In the genomic region with DNA sequence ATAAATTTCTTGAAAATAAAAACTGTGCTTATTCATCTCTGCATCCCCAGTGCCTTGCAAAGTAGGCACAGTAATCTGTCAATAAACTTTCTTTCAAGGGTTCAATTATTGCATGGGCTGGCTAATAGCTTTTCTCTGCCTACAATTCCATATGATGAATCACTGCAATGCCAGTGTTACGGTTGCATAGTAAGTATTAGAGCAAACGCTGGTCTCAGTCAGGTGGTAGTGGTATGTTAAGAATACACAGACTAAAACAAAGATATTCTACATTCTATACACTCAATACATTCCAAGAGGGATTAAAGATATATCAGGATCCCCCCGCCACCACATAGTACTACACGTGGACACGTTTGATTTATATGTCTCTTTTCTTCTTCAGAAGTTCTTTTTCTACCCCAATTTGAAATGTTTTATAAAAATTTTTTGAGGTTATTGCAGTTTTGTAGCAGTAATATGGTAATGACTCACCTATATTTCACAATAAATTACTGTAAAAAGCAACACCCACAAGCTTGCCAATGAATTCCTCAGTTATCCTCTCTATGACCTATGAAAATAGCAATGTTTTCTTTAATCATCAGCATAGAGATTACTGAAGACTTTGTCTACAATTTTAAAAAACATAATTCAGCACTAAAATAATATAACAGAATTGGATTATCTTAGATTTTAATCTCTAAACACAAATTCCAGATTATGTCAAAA, we compare ENCODE assay signal across 14 cellular contexts.
DNase-seq lines count a peak whose midpoint lies in the region; ATAC-seq and TF ChIP-seq lines count a peak whose summit lies in the region.
"Had no signal": no experiment of that assay in that cellular context is flagged by ENCODE, and none has a peak within 500 bp of the region (broad histone marks: within the 10 kb centered on the region; RNA-seq: fewer than 3 reads in every experiment).

No MANE protein-coding gene starts in this region.

- peaks cover 0 to 3% of the 10 kb centered on the region in 2 donors for H3K36me3 Mint-ChIP-seq in CD14-positive monocyte
- H3K36me3 Mint-ChIP-seq in dendritic cell treated with granulocyte-macrophage colony-stimulating factor and Interleukin-4, amounts not matched to agents 40 ng/mL and 50 ng/mL, for 4 days (ENCODE audit: low read depth): no peaks in the 10 kb centered on the region
- no peaks in the 10 kb centered on the region for H3K36me3 Mint-ChIP-seq in neural progenitor cell
- H3K36me3 Mint-ChIP-seq in activated T-cell treated with anti-CD3 and anti-CD28 coated beads, Interleukin-2, amount 50 U/mL, for 24 hours (ENCODE audit: low read depth): no peaks in the 10 kb centered on the region
- H3K36me3 Mint-ChIP-seq: naive B cell had no signal

- no peaks in the 10 kb centered on the region for H3F3A ChIP-seq in neural progenitor cell (ENCODE audit: low read depth)

- ATAC-seq in omental fat pad (ENCODE audit: low FRiP score): peak; percentile 75

- H3K27me3 Mint-ChIP-seq in CD14-positive monocyte (ENCODE audit: low read depth in 3 of 3): peaks cover 0 to 7% (median 0%) of the 10 kb centered on the region in 3 donors
- no peaks in the 10 kb centered on the region for H3K27me3 Mint-ChIP-seq in dendritic cell treated with granulocyte-macrophage colony-stimulating factor and Interleukin-4, amounts not matched to agents 40 ng/mL and 50 ng/mL, for 4 days
- H3K27me3 Mint-ChIP-seq in neural progenitor cell (ENCODE audit: insufficient read depth, low read depth): peaks cover 3% of the 10 kb centered on the region
- H3K27me3 Mint-ChIP-seq in activated T-cell treated with anti-CD3 and anti-CD28 coated beads, Interleukin-2, amount 50 U/mL, for 24 hours: no peaks in the 10 kb centered on the region
- H3K27me3 Mint-ChIP-seq: naive B cell had no signal

- H3K4me3 ChIP-seq in neural progenitor cell: no peak overlapping the region
- H3K4me3 ChIP-seq: cardiac muscle cell, testis had no signal

- H3K4me1 ChIP-seq in neural progenitor cell: no peaks in the 10 kb centered on the region
- H3K4me1 ChIP-seq: testis had no signal

- TF ChIP-seq CTCF in CD14-positive monocyte (IDR thresholded peaks at IDR 0.05) (no peak), omental fat pad (IDR thresholded peaks at IDR 0.05) (no peak), neural progenitor cell (IDR thresholded peaks at IDR 0.05) (no peak)

- no peak overlapping the region for H3K4me3 Mint-ChIP-seq in CD14-positive monocyte
- H3K4me3 Mint-ChIP-seq in dendritic cell treated with granulocyte-macrophage colony-stimulating factor and Interleukin-4, amounts not matched to agents 40 ng/mL and 50 ng/mL, for 4 days: no peak overlapping the region
- H3K4me3 Mint-ChIP-seq in neural progenitor cell: no peak overlapping the region
- no peak overlapping the region for H3K4me3 Mint-ChIP-seq in activated T-cell treated with anti-CD3 and anti-CD28 coated beads, Interleukin-2, amount 50 U/mL, for 24 hours
- H3K4me3 Mint-ChIP-seq: T-helper 2 cell treated with Interferon-gamma antibody and Interleukin-4, amounts not matched to agents 5 μg/mL and 100 μg/mL, for 36 hours had no signal

- H3K27ac ChIP-seq in neural progenitor cell: no peak overlapping the region
- H3K27ac ChIP-seq: cardiac muscle cell, testis had no signal

- H4K20me1 ChIP-seq in neural progenitor cell (ENCODE audit: low read depth): no peaks in the 10 kb centered on the region

- peaks cover 66% of the 10 kb centered on the region for H3K4me1 Mint-ChIP-seq in CD14-positive monocyte
- peaks cover 79% of the 10 kb centered on the region for H3K4me1 Mint-ChIP-seq in dendritic cell treated with granulocyte-macrophage colony-stimulating factor and Interleukin-4, amounts not matched to agents 40 ng/mL and 50 ng/mL, for 4 days (ENCODE audit: low read depth)
- no peaks in the 10 kb centered on the region for H3K4me1 Mint-ChIP-seq in neural progenitor cell
- peaks cover 29% of the 10 kb centered on the region for H3K4me1 Mint-ChIP-seq in activated T-cell treated with anti-CD3 and anti-CD28 coated beads, Interleukin-2, amount 50 U/mL, for 24 hours (ENCODE audit: low read depth)

- DNase-seq in CD14-positive monocyte (ENCODE audit: low spot score) (no peak), MV-4-11 (lab: John Stamatoyannopoulos, UW) (peak; percentile 31), omental fat pad (ENCODE audit: low spot score) (no peak), neural progenitor cell (ENCODE audit: low spot score) (no peak), anterior cingulate cortex (lab: John Stamatoyannopoulos, UW) (no peak)
- DNase-seq in activated T-cell treated with anti-CD3 and anti-CD28 coated beads, Interleukin-2, amount 50 U/mL, for 24 hours: no peak
- no peak for DNase-seq in stimulated activated CD4-positive, alpha-beta T cell treated with anti-CD3 and anti-CD28 coated beads, Interleukin-2, amount 100 ng/mL, for 24 hours
- DNase-seq: Kasumi-1; naive B cell; stimulated activated CD4-positive, alpha-beta T cell treated with anti-CD3 and anti-CD28 coated beads, Interleukin-4, amount 100 ng/mL, for 24 hours; testis had no signal

- intact Hi-C loops in CD14-positive monocyte (cut with micrococcal nuclease): loop anchor here in 1 of 2 donors (5.0 kb wide), 1 partner anchor 34 kb away; no protein-coding TSS in a partner anchor
- intact Hi-C loops in dendritic cell treated with granulocyte-macrophage colony-stimulating factor and Interleukin-4, amounts not matched to agents 40 ng/mL and 50 ng/mL, for 4 days (cut with micrococcal nuclease): no loop called here

- H3K79me2 ChIP-seq in neural progenitor cell (ENCODE audit: low read depth): no peaks in the 10 kb centered on the region

- H3K27ac Mint-ChIP-seq in CD14-positive monocyte: peak overlapping the region in 5 of 7 donors; percentile 20 to 85 (median 70)
- peak overlapping the region; percentile 58 for H3K27ac Mint-ChIP-seq in dendritic cell treated with granulocyte-macrophage colony-stimulating factor and Interleukin-4, amounts not matched to agents 40 ng/mL and 50 ng/mL, for 4 days
- H3K27ac Mint-ChIP-seq in neural progenitor cell: no peak overlapping the region
- no peak overlapping the region for H3K27ac Mint-ChIP-seq in activated T-cell treated with anti-CD3 and anti-CD28 coated beads, Interleukin-2, amount 50 U/mL, for 24 hours
- H3K27ac Mint-ChIP-seq: T-helper 2 cell treated with Interferon-gamma antibody and Interleukin-4, amounts not matched to agents 5 μg/mL and 100 μg/mL, for 36 hours had no signal

- no peaks in the 10 kb centered on the region for H3K27me3 ChIP-seq in neural progenitor cell
- H3K27me3 ChIP-seq: testis had no signal

- H3K4me2 ChIP-seq in neural progenitor cell: no peak overlapping the region

- H2AFZ ChIP-seq in neural progenitor cell (replicated peaks): no peak overlapping the region

- no peak overlapping the region for H3K9ac ChIP-seq in neural progenitor cell

- H3K36me3 ChIP-seq in neural progenitor cell: no peaks in the 10 kb centered on the region
- H3K36me3 ChIP-seq: cardiac muscle cell had no signal

- no peaks in the 10 kb centered on the region for H3K9me3 Mint-ChIP-seq in CD14-positive monocyte
- H3K9me3 Mint-ChIP-seq in dendritic cell treated with granulocyte-macrophage colony-stimulating factor and Interleukin-4, amounts not matched to agents 40 ng/mL and 50 ng/mL, for 4 days: no peaks in the 10 kb centered on the region
- no peaks in the 10 kb centered on the region for H3K9me3 Mint-ChIP-seq in neural progenitor cell
- H3K9me3 Mint-ChIP-seq in activated T-cell treated with anti-CD3 and anti-CD28 coated beads, Interleukin-2, amount 50 U/mL, for 24 hours: no peaks in the 10 kb centered on the region
- H3K9me3 Mint-ChIP-seq: T-helper 2 cell treated with Interferon-gamma antibody and Interleukin-4, amounts not matched to agents 5 μg/mL and 100 μg/mL, for 36 hours had no signal

- H3K9me3 ChIP-seq in neural progenitor cell (ENCODE audit: low read depth): no peaks in the 10 kb centered on the region
- H3K9me3 ChIP-seq: testis had no signal

Comparison
In these comparisons a context has a peak if more than half of its experiments do, and no peak if none do; other contexts are left out.
1. H3K27ac Mint-ChIP-seq: peak in CD14-positive monocyte (5 of 7) and dendritic cell treated with granulocyte-macrophage colony-stimulating factor and Interleukin-4, amounts not matched to agents 40 ng/mL and 50 ng/mL, for 4 days (single experiment); none in neural progenitor cell (single experiment) and activated T-cell treated with anti-CD3 and anti-CD28 coated beads, Interleukin-2, amount 50 U/mL, for 24 hours (single experiment).